2 cellular contexts compared by ENCODE assay signal in genomic region chr6:36383608-36384007, GRCh38.
A peak's percentile ranks its signal among the peaks of the same experiment; 100 is the strongest.
TF ChIP-seq lines count a peak whose summit lies in the region.

No MANE protein-coding gene starts in this region.

TF ChIP-seq in HepG2, 621 proteins besides CTCF, POLR2A, EP300 and RAD21:
- TF ChIP-seq FOSL2 (CRISPR knock-in tag; IDR thresholded peaks at IDR 0.05), result peak; percentile 51; the same call in 1 of the 2 replicates
- TF ChIP-seq ZNF576 (CRISPR knock-in tag; IDR thresholded peaks at IDR 0.05), result no peak
- TF ChIP-seq SOX5 (CRISPR knock-in tag; IDR thresholded peaks at IDR 0.05; ENCODE audit: borderline replicate concordance), result peak; percentile 15; the same call in 1 of the 2 replicates
TF ChIP-seq in HepG2: peak in this region for 2.

TF ChIP-seq in GM23338, 12 proteins besides CTCF, POLR2A, EP300 and RAD21:
- TF ChIP-seq CREB1 (CRISPR knock-in tag; IDR thresholded peaks at IDR 0.05; ENCODE audit: low read depth) (no peak), JUNB (IDR thresholded peaks at IDR 0.05; ENCODE audit: unreplicated experiment) (no peak), STAT1 (IDR thresholded peaks at IDR 0.05; ENCODE audit: unreplicated experiment) (no peak), NANOG (IDR thresholded peaks at IDR 0.05; ENCODE audit: borderline replicate concordance) (no peak)
